In genomic region chr22:20173720-20174119, GRCh38 we compare ENCODE assay signal across 31 cellular contexts. TPM values are rescaled to one million over a fixed set of nuclear protein-coding genes. Genes with fewer than 3 reads are reported as not detected.
"Had no signal": no experiment of that assay in that cellular context is flagged by ENCODE, and none has a peak within 500 bp of the region (broad histone marks: within the 10 kb centered on the region; RNA-seq: fewer than 3 reads in every experiment).

No MANE protein-coding gene starts in this region.

- H3K9me3 Mint-ChIP-seq: activated naive CD4-positive, alpha-beta T cell treated with anti-CD3 and anti-CD28 coated beads for 36 hours; activated naive CD8-positive, alpha-beta T cell treated with anti-CD3 and anti-CD28 coated beads, Interleukin-2, amount 10 ng/mL, durations not matched to agents 7 days and 5 days; activated T-cell treated with anti-CD3 and anti-CD28 coated beads, Interleukin-2, amount 50 U/mL, for 4 hours; central memory CD8-positive, alpha-beta T cell; stimulated activated naive CD8-positive, alpha-beta T cell treated with anti-CD3 and anti-CD28 coated beads, Interleukin-15, Interleukin-2, amounts not matched to agents 100 ng/mL and 50 ng/mL, for 24 hours; T-helper 1 cell treated with Interleukin-12 subunit alpha and Interleukin-12 subunit beta and Interleukin-4 antibody, amounts not matched to agents 30 μg/mL and 1 μg/mL, for 36 hours had no signal

- H3K27ac ChIP-seq: breast epithelium, lower lobe of right lung, prostate gland, right atrium auricular region, thyroid gland had no signal

- H3K9me3 ChIP-seq: breast epithelium, lower lobe of right lung, mucosa of descending colon, prostate gland, right atrium auricular region, thyroid gland had no signal

- H3K4me3 ChIP-seq: breast epithelium, lower lobe of right lung, mucosa of descending colon, prostate gland, right atrium auricular region, thyroid gland had no signal

- DNase-seq: activated CD4-positive, alpha-beta T cell treated with anti-CD3 and anti-CD28 coated beads for 4 hours; activated CD4-positive, alpha-beta T cell treated with anti-CD3 and anti-CD28 coated beads, Interleukin-2, amount 50 U/mL, for 48 hours; activated CD4-positive, CD25-positive, alpha-beta regulatory T cell; activated CD8-positive, alpha-beta memory T cell treated with anti-CD3 and anti-CD28 coated beads, Interleukin-2, amount 50 U/mL, for 48 hours; activated naive CD4-positive, alpha-beta T cell treated with anti-CD3 and anti-CD28 coated beads for 36 hours; activated naive CD8-positive, alpha-beta T cell treated with anti-CD3 and anti-CD28 coated beads, Interleukin-2, amount 10 ng/mL, durations not matched to agents 7 days and 5 days; activated T-cell treated with anti-CD3 and anti-CD28 coated beads, Interleukin-2, amount 50 U/mL, for 4 hours; amniotic stem cell; effector memory CD4-positive, alpha-beta T cell; head of caudate nucleus; islet precursor cell; left colon; lower lobe of right lung; mesendoderm; mucosa of descending colon; stimulated activated CD4-positive, alpha-beta T cell treated with anti-CD3 and anti-CD28 coated beads, Interleukin-1b, Interleukin-23, amount 100 ng/mL, for 48 hours; substantia nigra; T1000; thyroid gland had no signal

- H3K27me3 Mint-ChIP-seq: activated naive CD8-positive, alpha-beta T cell treated with anti-CD3 and anti-CD28 coated beads, Interleukin-2, amount 10 ng/mL, durations not matched to agents 7 days and 5 days; stimulated activated naive CD8-positive, alpha-beta T cell treated with anti-CD3 and anti-CD28 coated beads, Interleukin-15, Interleukin-2, amounts not matched to agents 100 ng/mL and 50 ng/mL, for 24 hours had no signal

- FAIRE-seq: colon, endothelial cell of umbilical vein, frontal cortex had no signal

- H3K4me1 Mint-ChIP-seq: activated naive CD8-positive, alpha-beta T cell treated with anti-CD3 and anti-CD28 coated beads, Interleukin-2, amount 10 ng/mL, durations not matched to agents 7 days and 5 days; central memory CD8-positive, alpha-beta T cell had no signal

- H3K27ac Mint-ChIP-seq: activated naive CD4-positive, alpha-beta T cell treated with anti-CD3 and anti-CD28 coated beads for 36 hours; activated naive CD8-positive, alpha-beta T cell treated with anti-CD3 and anti-CD28 coated beads, Interleukin-2, amount 10 ng/mL, durations not matched to agents 7 days and 5 days; stimulated activated naive CD8-positive, alpha-beta T cell treated with anti-CD3 and anti-CD28 coated beads, Interleukin-15, Interleukin-2, amounts not matched to agents 100 ng/mL and 50 ng/mL, for 24 hours; T-helper 1 cell treated with Interleukin-12 subunit alpha and Interleukin-12 subunit beta and Interleukin-4 antibody, amounts not matched to agents 30 μg/mL and 1 μg/mL, for 36 hours had no signal

- ATAC-seq: activated T-cell treated with anti-CD3 and anti-CD28 coated beads, Interleukin-2, amount 50 U/mL, for 4 hours; esophagus mucosa; left colon; lower lobe of right lung; mucosa of descending colon had no signal

- H3K36me3 ChIP-seq: breast epithelium, lower lobe of right lung, prostate gland, right atrium auricular region, thyroid gland had no signal

- H3K4me1 ChIP-seq: breast epithelium, lower lobe of right lung, prostate gland, right atrium auricular region, thyroid gland had no signal

- H3K36me3 Mint-ChIP-seq: activated naive CD8-positive, alpha-beta T cell treated with anti-CD3 and anti-CD28 coated beads, Interleukin-2, amount 10 ng/mL, durations not matched to agents 7 days and 5 days had no signal

- H3K27me3 ChIP-seq: breast epithelium, right atrium auricular region, thyroid gland had no signal

- H3K4me3 Mint-ChIP-seq: activated naive CD4-positive, alpha-beta T cell treated with anti-CD3 and anti-CD28 coated beads for 36 hours; activated naive CD8-positive, alpha-beta T cell treated with anti-CD3 and anti-CD28 coated beads, Interleukin-2, amount 10 ng/mL, durations not matched to agents 7 days and 5 days; activated T-cell treated with anti-CD3 and anti-CD28 coated beads, Interleukin-2, amount 50 U/mL, for 4 hours; central memory CD8-positive, alpha-beta T cell; stimulated activated naive CD8-positive, alpha-beta T cell treated with anti-CD3 and anti-CD28 coated beads, Interleukin-15, Interleukin-2, amounts not matched to agents 100 ng/mL and 50 ng/mL, for 24 hours; T-helper 1 cell treated with Interleukin-12 subunit alpha and Interleukin-12 subunit beta and Interleukin-4 antibody, amounts not matched to agents 30 μg/mL and 1 μg/mL, for 36 hours had no signal

RNA-seq across cellular contexts. Expression of gene CCDC188, which starts 22.9 kb away (rescaled TPM):
- total RNA-seq: activated CD8-positive, alpha-beta memory T cell treated with anti-CD3 and anti-CD28 coated beads for 36 hours; activated naive CD4-positive, alpha-beta T cell treated with anti-CD3 and anti-CD28 coated beads for 36 hours; activated T-cell treated with anti-CD3 and anti-CD28 coated beads, Interleukin-2, amount 50 U/mL, for 4 hours; skeletal muscle tissue had no signal
